ENCODE assay signal across 38 cellular contexts in the genomic region with DNA sequence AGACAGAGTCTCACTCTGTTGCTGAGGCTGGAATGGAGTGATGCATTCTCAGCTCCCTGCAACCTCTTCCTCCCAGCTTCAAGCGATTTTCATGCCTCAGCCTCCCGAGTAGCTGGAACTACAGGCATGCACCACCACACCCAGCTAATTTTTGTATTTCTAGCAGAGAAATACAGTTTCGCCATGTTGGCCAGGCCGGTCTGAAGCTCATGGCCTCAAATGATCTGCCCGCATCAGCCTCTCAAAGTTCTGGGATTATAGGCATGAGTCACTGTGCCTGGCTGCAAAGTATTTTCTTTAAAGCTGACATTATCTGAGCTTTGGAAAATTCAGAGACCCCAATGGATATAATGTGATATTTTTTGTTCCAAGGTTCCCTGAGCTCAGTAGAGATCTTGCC. TPM values are rescaled to one million over a fixed set of nuclear protein-coding genes. Genes with fewer than 3 reads are reported as not detected.
"Had no signal": no experiment of that assay in that cellular context is flagged by ENCODE, and none has a peak within 500 bp of the region (broad histone marks: within the 10 kb centered on the region; RNA-seq: fewer than 3 reads in every experiment).

No MANE protein-coding gene starts in this region.

- H3K27ac ChIP-seq: KMS-11 had no signal

- H3K4me2 ChIP-seq: KMS-11 had no signal

- H3K27me3 ChIP-seq: MG63 had no signal

- H3K9ac ChIP-seq: KMS-11 had no signal

- H3K36me3 ChIP-seq: MG63 had no signal

- DNase-seq: Karpas-422, Kasumi-1, MG63, MM.1S, MV-4-11, NCI-H1048, NCI-H1092, NCI-H1092 treated with DMSO at 0.1 percent for 48 hours, NCI-H1105, NCI-H1105 treated with DMSO at 0.1 percent for 48 hours, NCI-H1417, NCI-H1417 treated with DMSO at 0.1 percent for 48 hours, NCI-H1436, NCI-H1436 treated with DMSO at 0.1 percent for 48 hours, NCI-H146, NCI-H1694, NCI-H1694 treated with DMSO at 0.1 percent for 48 hours, NCI-H187, NCI-H187 treated with DMSO at 0.1 percent for 48 hours, NCI-H1930, NCI-H2029, NCI-H2029 treated with DMSO at 0.1 percent for 48 hours, NCI-H2081, NCI-H2081 treated with DMSO at 0.1 percent for 48 hours, NCI-H2107, NCI-H2171, NCI-H2171 treated with DMSO at 0.1 percent for 48 hours, NCI-H2227 treated with DMSO at 0.1 percent for 48 hours, NCI-H226, NCI-H345, NCI-H446, NCI-H446 treated with DMSO at 0.1 percent for 48 hours, NCI-H510A had no signal

- H3K4me3 ChIP-seq: MG63 had no signal

RNA-seq across cellular contexts. Expression of a gene that starts 31.1 kb away (rescaled TPM):
- total RNA-seq: LHCN-M2, M059J, MCF 10A, NCI-H460 had no signal

RNA-seq across cellular contexts. Expression of a gene that starts 58.2 kb away (rescaled TPM):
- total RNA-seq: LHCN-M2, NCI-H460 had no signal
